Comparison of ENCODE assay signal across 15 cellular contexts in the genomic region with DNA sequence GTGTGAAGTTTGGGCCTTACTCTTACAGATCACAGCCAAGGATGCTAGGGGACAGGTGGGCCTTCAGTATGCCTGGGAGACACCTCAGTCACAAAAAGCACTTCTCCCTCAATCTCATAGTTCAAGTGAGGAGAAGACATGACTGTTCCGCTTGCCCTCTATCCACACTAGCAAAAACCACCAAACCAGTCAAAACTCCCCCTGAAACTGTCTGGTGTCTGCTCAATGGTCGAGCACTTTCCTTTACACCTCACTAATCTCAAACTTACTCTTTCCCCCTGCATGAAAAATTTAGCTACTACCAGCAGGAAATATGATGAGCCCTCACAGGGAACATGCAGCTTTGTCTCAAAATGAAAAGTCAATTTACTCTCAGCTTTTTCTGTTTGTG.
DNase-seq lines count a peak whose midpoint lies in the region; ATAC-seq and TF ChIP-seq lines count a peak whose summit lies in the region.
"Had no signal": no experiment of that assay in that cellular context is flagged by ENCODE, and none has a peak within 500 bp of the region (broad histone marks: within the 10 kb centered on the region; RNA-seq: fewer than 3 reads in every experiment).

No MANE protein-coding gene starts in this region.

- no peaks in the 10 kb centered on the region for H3K9me3 ChIP-seq in tibial artery
- H3K9me3 ChIP-seq: sigmoid colon had no signal

- peaks cover 78% of the 10 kb centered on the region for H3K27me3 Mint-ChIP-seq in activated CD8-positive, alpha-beta memory T cell treated with anti-CD3 and anti-CD28 coated beads, Interleukin-2, amount 10 ng/mL, durations not matched to agents 7 days and 5 days
- no peaks in the 10 kb centered on the region for H3K27me3 Mint-ChIP-seq in HFFc6 (ENCODE audit: insufficient read depth)

- H3K4me3 ChIP-seq in tibial artery = no peak overlapping the region
- H3K4me3 ChIP-seq: sigmoid colon had no signal

- intact Hi-C loops in tibial artery (cut with DNase I; ENCODE audit: low total_unique reads) = no loop called here

- H3K27ac Mint-ChIP-seq in activated CD8-positive, alpha-beta memory T cell treated with anti-CD3 and anti-CD28 coated beads, Interleukin-2, amount 10 ng/mL, durations not matched to agents 7 days and 5 days = peak overlapping the region; percentile 75
- H3K27ac Mint-ChIP-seq in HFFc6 = peak overlapping the region; percentile 39
- H3K27ac Mint-ChIP-seq in stimulated activated effector memory CD8-positive, alpha-beta T cell treated with anti-CD3 and anti-CD28 coated beads, Interleukin-12 subunit alpha, Interleukin-12 subunit beta, amount 100 ng/mL, for 72 hours = no peak overlapping the region
- H3K27ac Mint-ChIP-seq: T-helper 1 cell treated with Interleukin-12 subunit alpha and Interleukin-12 subunit beta and Interleukin-4 antibody, amounts not matched to agents 30 μg/mL and 1 μg/mL, for 36 hours had no signal

- no peaks in the 10 kb centered on the region for H3K4me1 ChIP-seq in tibial artery
- H3K4me1 ChIP-seq: sigmoid colon had no signal

- no peaks in the 10 kb centered on the region for H3K36me3 Mint-ChIP-seq in activated CD8-positive, alpha-beta memory T cell treated with anti-CD3 and anti-CD28 coated beads, Interleukin-2, amount 10 ng/mL, durations not matched to agents 7 days and 5 days
- no peaks in the 10 kb centered on the region for H3K36me3 Mint-ChIP-seq in HFFc6 (ENCODE audit: low read depth)
- no peaks in the 10 kb centered on the region for H3K36me3 Mint-ChIP-seq in stimulated activated effector memory CD8-positive, alpha-beta T cell treated with anti-CD3 and anti-CD28 coated beads, Interleukin-12 subunit alpha, Interleukin-12 subunit beta, amount 100 ng/mL, for 72 hours

- DNase-seq in activated CD8-positive, alpha-beta memory T cell treated with anti-CD3 and anti-CD28 coated beads, Interleukin-2, amount 10 ng/mL, durations not matched to agents 7 days and 5 days = peak; percentile 79
- no peak for DNase-seq in activated CD8-positive, alpha-beta memory T cell treated with anti-CD3 and anti-CD28 coated beads, Interleukin-2, amount 50 U/mL, for 4 hours
- DNase-seq in HFFc6 (no peak), AG20443 (ENCODE audit: low spot score) (no peak), tibial artery (no peak)
- DNase-seq in stimulated activated effector memory CD8-positive, alpha-beta T cell treated with anti-CD3 and anti-CD28 coated beads, Interleukin-12 subunit alpha, Interleukin-12 subunit beta, amount 100 ng/mL, for 72 hours (ENCODE audit: low spot score in 2 of 2) = peak in 1 of 2 donors; percentile 66
- DNase-seq in activated CD8-positive, alpha-beta memory T cell treated with anti-CD3 and anti-CD28 coated beads, Interleukin-2, amount 50 U/mL, for 48 hours = no peak
- DNase-seq: ACHN, activated gamma-delta T cell, hypothalamus, KBM-7, NCI-H526, sigmoid colon had no signal

- no peaks in the 10 kb centered on the region for H3K9me3 Mint-ChIP-seq in activated CD8-positive, alpha-beta memory T cell treated with anti-CD3 and anti-CD28 coated beads, Interleukin-2, amount 10 ng/mL, durations not matched to agents 7 days and 5 days (ENCODE audit: low read depth)
- no peaks in the 10 kb centered on the region for H3K9me3 Mint-ChIP-seq in HFFc6
- no peaks in the 10 kb centered on the region for H3K9me3 Mint-ChIP-seq in stimulated activated effector memory CD8-positive, alpha-beta T cell treated with anti-CD3 and anti-CD28 coated beads, Interleukin-12 subunit alpha, Interleukin-12 subunit beta, amount 100 ng/mL, for 72 hours
- H3K9me3 Mint-ChIP-seq: T-helper 1 cell treated with Interleukin-12 subunit alpha and Interleukin-12 subunit beta and Interleukin-4 antibody, amounts not matched to agents 30 μg/mL and 1 μg/mL, for 36 hours had no signal

- H3K4me3 Mint-ChIP-seq in activated CD8-positive, alpha-beta memory T cell treated with anti-CD3 and anti-CD28 coated beads, Interleukin-2, amount 10 ng/mL, durations not matched to agents 7 days and 5 days = no peak overlapping the region
- H3K4me3 Mint-ChIP-seq in HFFc6 = no peak overlapping the region
- no peak overlapping the region for H3K4me3 Mint-ChIP-seq in stimulated activated effector memory CD8-positive, alpha-beta T cell treated with anti-CD3 and anti-CD28 coated beads, Interleukin-12 subunit alpha, Interleukin-12 subunit beta, amount 100 ng/mL, for 72 hours
- H3K4me3 Mint-ChIP-seq: T-helper 1 cell treated with Interleukin-12 subunit alpha and Interleukin-12 subunit beta and Interleukin-4 antibody, amounts not matched to agents 30 μg/mL and 1 μg/mL, for 36 hours had no signal

- peaks cover 25% of the 10 kb centered on the region for H3K4me1 Mint-ChIP-seq in activated CD8-positive, alpha-beta memory T cell treated with anti-CD3 and anti-CD28 coated beads, Interleukin-2, amount 10 ng/mL, durations not matched to agents 7 days and 5 days
- H3K4me1 Mint-ChIP-seq in HFFc6 (ENCODE audit: low read depth) = peaks cover 53% of the 10 kb centered on the region
- peaks cover 19% of the 10 kb centered on the region for H3K4me1 Mint-ChIP-seq in stimulated activated effector memory CD8-positive, alpha-beta T cell treated with anti-CD3 and anti-CD28 coated beads, Interleukin-12 subunit alpha, Interleukin-12 subunit beta, amount 100 ng/mL, for 72 hours

- H3K27ac ChIP-seq in tibial artery = no peak overlapping the region
- H3K27ac ChIP-seq: sigmoid colon had no signal

- CTCF ChIA-PET in activated CD8-positive, alpha-beta memory T cell treated with anti-CD3 and anti-CD28 coated beads, Interleukin-2, amount 10 ng/mL, durations not matched to agents 7 days and 5 days (lab: Charles Lee) = interaction anchor here (0.9 to 4.4 kb wide), 6 partner anchors 17 to 233 kb away, joined by 3 to 21 read pairs (median 6); a partner anchor contains a TSS

- no peaks in the 10 kb centered on the region for H3K27me3 ChIP-seq in tibial artery
- H3K27me3 ChIP-seq: sigmoid colon had no signal

- no peaks in the 10 kb centered on the region for H3K36me3 ChIP-seq in tibial artery
- H3K36me3 ChIP-seq: sigmoid colon had no signal

- TF ChIP-seq CTCF in HFFc6 (IDR thresholded peaks at IDR 0.05) (no peak), tibial artery (IDR thresholded peaks at IDR 0.05) (no peak)

- ATAC-seq in activated CD8-positive, alpha-beta memory T cell treated with anti-CD3 and anti-CD28 coated beads, Interleukin-2, amount 10 ng/mL, durations not matched to agents 7 days and 5 days = peak; percentile 82
- peak; percentile 90 for ATAC-seq in HG03565 (IDR thresholded peaks at IDR 0.05; ENCODE audit: unreplicated experiment)
- ATAC-seq in stimulated activated effector memory CD8-positive, alpha-beta T cell treated with anti-CD3 and anti-CD28 coated beads, Interleukin-12 subunit alpha, Interleukin-12 subunit beta, amount 100 ng/mL, for 72 hours = peak; percentile 97
